ENCODE assay signal across 8 cellular contexts in the genomic region with DNA sequence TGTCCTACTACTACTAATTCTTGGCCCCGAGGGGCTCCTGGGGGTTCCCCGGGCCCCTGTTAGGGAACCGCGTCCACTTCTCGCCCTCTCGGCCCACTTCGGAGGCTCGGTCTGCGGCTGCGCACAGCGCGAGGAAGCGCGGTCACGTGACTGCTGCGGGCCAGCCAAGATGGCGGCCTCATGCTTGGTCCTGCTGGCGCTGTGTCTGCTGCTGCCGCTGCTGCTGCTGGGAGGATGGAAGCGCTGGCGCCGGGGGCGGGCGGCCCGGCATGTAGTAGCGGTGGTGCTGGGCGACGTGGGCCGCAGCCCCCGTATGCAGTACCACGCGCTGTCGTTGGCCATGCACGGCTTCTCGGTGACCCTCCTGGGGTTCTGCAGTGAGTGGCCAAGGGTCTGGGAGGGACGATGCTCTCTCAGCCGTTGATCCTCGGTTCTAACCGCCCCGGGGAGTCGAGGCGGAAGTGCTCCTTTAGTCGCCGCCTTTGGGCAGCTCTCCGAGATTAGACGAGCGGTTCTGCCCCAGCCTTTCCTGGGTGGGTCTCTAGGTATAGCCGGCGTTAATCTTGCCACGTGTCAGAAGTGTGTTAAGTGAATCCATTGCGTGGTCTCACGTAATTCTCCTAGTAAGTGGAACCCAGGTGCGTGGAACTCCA. TPM values are rescaled to one million over a fixed set of nuclear protein-coding genes. Genes with fewer than 3 reads are reported as not detected.
A peak's percentile ranks its signal among the peaks of the same experiment; 100 is the strongest.
DNase-seq lines count a peak whose midpoint lies in the region; ATAC-seq and TF ChIP-seq lines count a peak whose summit lies in the region.

A gene with protein sequence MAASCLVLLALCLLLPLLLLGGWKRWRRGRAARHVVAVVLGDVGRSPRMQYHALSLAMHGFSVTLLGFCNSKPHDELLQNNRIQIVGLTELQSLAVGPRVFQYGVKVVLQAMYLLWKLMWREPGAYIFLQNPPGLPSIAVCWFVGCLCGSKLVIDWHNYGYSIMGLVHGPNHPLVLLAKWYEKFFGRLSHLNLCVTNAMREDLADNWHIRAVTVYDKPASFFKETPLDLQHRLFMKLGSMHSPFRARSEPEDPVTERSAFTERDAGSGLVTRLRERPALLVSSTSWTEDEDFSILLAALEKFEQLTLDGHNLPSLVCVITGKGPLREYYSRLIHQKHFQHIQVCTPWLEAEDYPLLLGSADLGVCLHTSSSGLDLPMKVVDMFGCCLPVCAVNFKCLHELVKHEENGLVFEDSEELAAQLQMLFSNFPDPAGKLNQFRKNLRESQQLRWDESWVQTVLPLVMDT (plus strand): TSS at position 163 of the 653 bp plus-strand sequence. CDS start 7 bp downstream, at position 170.

- H3K4me3 ChIP-seq in GM12875 (ENCODE audit: low read depth, low read length) (peak within 1 kb of the TSS; percentile 68), heart right ventricle (peak within 1 kb of the TSS; percentile 57 to 86 (median 76)), upper lobe of right lung (peak within 1 kb of the TSS; percentile 86)

- intact Hi-C loops in heart right ventricle (cut with DNase I) (loop anchor here in 1 of 10 donors (5.0 kb wide), 1 partner anchor 40 kb away; the partner anchor contains the start of gene NAGPA), upper lobe of right lung (cut with DNase I) (no loop called here)

- H3K27me3 ChIP-seq in heart right ventricle: no peaks in the 10 kb centered on the region
- H3K27me3 ChIP-seq in upper lobe of right lung: no peaks in the 10 kb centered on the region

- ATAC-seq in HG02623 (IDR thresholded peaks at IDR 0.05; ENCODE audit: unreplicated experiment) (peak; percentile 80), T-cell (replicated peaks in 1 of 4) (peak; percentile 91 to 94 (median 93)), heart right ventricle (peak; percentile 94 to 97 (median 96)), upper lobe of right lung (peak; percentile 95)

- H3K36me3 ChIP-seq in heart right ventricle (peaks cover 0 to 37% (median 13%) of the 10 kb centered on the region in 9 donors), upper lobe of right lung (peaks cover 19% of the 10 kb centered on the region)

- H3K27ac Mint-ChIP-seq in T-cell: peak within 1 kb of the TSS; percentile 97
- peak within 1 kb of the TSS; percentile 98 for H3K27ac Mint-ChIP-seq in progenitor cell of endocrine pancreas

- H3K27ac ChIP-seq in adipose tissue (ENCODE audit: low read depth, low read length) (no peak within 1 kb of the TSS), heart right ventricle (peak within 1 kb of the TSS; percentile 6 to 93 (median 78)), upper lobe of right lung (peak within 1 kb of the TSS; percentile 89)

- H3K4me3 Mint-ChIP-seq in T-cell (peak within 1 kb of the TSS; percentile 96 to 97 (median 96)), progenitor cell of endocrine pancreas (ENCODE audit: low read depth) (peak within 1 kb of the TSS; percentile 96)

- H3K4me1 ChIP-seq in heart right ventricle (peaks cover 0 to 20% (median 12%) of the 10 kb centered on the region in 9 donors), upper lobe of right lung (peaks cover 14% of the 10 kb centered on the region)

- no peak for TF ChIP-seq CTCF in GM12875 (IDR thresholded peaks at IDR 0.05; ENCODE audit: borderline replicate concordance, insufficient read depth, low read depth, low read length)
- no peak for TF ChIP-seq CTCF in heart right ventricle (IDR thresholded peaks at IDR 0.05)
- no peak for TF ChIP-seq CTCF in progenitor cell of endocrine pancreas (IDR thresholded peaks at IDR 0.05; ENCODE audit: unreplicated experiment)
- TF ChIP-seq CTCF in upper lobe of right lung (IDR thresholded peaks at IDR 0.05): no peak

- H3K36me3 Mint-ChIP-seq in T-cell: peaks cover 21% of the 10 kb centered on the region
- H3K36me3 Mint-ChIP-seq in progenitor cell of endocrine pancreas (ENCODE audit: insufficient read depth): peaks cover 5% of the 10 kb centered on the region

- peaks cover 28 to 36% (median 33%) of the 10 kb centered on the region in 3 donors for H3K4me1 Mint-ChIP-seq in T-cell
- peaks cover 1% of the 10 kb centered on the region for H3K4me1 Mint-ChIP-seq in progenitor cell of endocrine pancreas (ENCODE audit: low read depth)

- POLR2A ChIA-PET in T-cell (lab: Charles Lee): interaction anchor here in 1 of 2 donors (0.5 to 0.6 kb wide), 2 partner anchors 50 to 118 kb away, joined by 3 to 7 read pairs; no protein-coding TSS in a partner anchor

- H3K9me3 Mint-ChIP-seq in T-cell (no peaks in the 10 kb centered on the region), progenitor cell of endocrine pancreas (ENCODE audit: low read depth) (no peaks in the 10 kb centered on the region)

- peak; percentile 88 for DNase-seq in NCI-H1092 treated with DMSO at 0.1 percent for 48 hours (lab: John Stamatoyannopoulos, UW)
- peak; percentile 76 to 91 (median 86) for DNase-seq in T-cell
- peak; percentile 90 to 92 for DNase-seq in heart right ventricle
- peak; percentile 75 for DNase-seq in progenitor cell of endocrine pancreas (ENCODE audit: low spot score, unreplicated experiment)
- DNase-seq in upper lobe of right lung: peak; percentile 95

- H3K9me3 ChIP-seq in heart right ventricle (no peaks in the 10 kb centered on the region), upper lobe of right lung (no peaks in the 10 kb centered on the region)

- 0% methylated on average over 48 to 53 of the region's 53 CpGs for WGBS in adipose tissue, 3 donors
- 1% methylated on average over 53 of the region's 53 CpGs for WGBS in heart right ventricle, 2 donors

- H3K27me3 Mint-ChIP-seq in T-cell (no peaks in the 10 kb centered on the region), progenitor cell of endocrine pancreas (peaks cover 3% of the 10 kb centered on the region)

- CTCF ChIA-PET in T-cell (lab: Charles Lee): interaction anchor here in 1 of 2 donors (0.8 to 1.4 kb wide), 2 partner anchors 13 to 26 kb away, joined by 3 to 4 read pairs; no protein-coding TSS in a partner anchor

RNA-seq across cellular contexts. Expression of the gene that starts here (rescaled TPM):
- total RNA-seq in T-cell: 10 to 100 TPM; 12.0 to 29.2 (median 25.7) TPM
- 10 to 100 TPM in 2 of 3 donors, 1 to 10 TPM in 1; 8.8 to 18.3 (median 15.7) TPM for polyA plus RNA-seq in adipose tissue
- 10 to 100 TPM in 2 of 10 donors, 1 to 10 TPM in 8; 4.9 to 13.7 (median 7.9) TPM for total RNA-seq in heart right ventricle
- polyA plus RNA-seq in heart right ventricle: 10 to 100 TPM in 1 of 2 donors, 1 to 10 TPM in 1; 8.6 to 12.2 TPM
- 28.4 and 30.8 TPM in 2 replicates for total RNA-seq in progenitor cell of endocrine pancreas
- total RNA-seq in upper lobe of right lung: 26.4 TPM
